ENCODE assay signal across 8 cellular contexts in the genomic region with DNA sequence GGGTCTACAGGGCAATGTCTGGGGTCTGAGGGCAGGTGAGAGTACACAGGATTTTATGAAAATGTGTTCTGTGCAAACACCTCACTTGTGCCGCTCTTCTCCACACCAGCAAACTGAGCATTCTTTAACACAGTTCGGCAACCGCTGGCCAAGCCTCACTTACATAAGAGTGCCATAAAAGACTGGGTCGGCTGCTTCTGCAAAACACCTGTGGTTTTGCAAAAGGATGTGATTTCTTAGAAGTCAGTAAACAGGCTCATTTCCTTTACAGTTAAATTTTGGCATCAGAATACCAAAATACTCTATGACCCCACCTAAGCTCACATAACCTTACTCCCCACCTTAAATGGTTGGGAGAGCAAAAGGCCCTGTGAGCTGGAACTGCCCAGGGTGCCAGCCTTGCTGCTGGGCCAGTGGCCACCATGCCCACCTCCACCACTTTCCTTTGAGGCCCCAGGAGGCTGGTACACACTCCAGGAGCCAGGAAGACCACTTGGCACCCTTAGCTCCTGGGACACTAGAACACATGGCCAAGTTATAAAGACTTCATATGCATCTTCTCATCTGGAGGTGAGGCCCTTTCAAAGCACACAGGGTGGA. TPM values are rescaled to one million over a fixed set of nuclear protein-coding genes. Genes with fewer than 3 reads are reported as not detected.
DNase-seq lines count a peak whose midpoint lies in the region; ATAC-seq and TF ChIP-seq lines count a peak whose summit lies in the region.

No MANE protein-coding gene starts in this region.

- no peak for TF ChIP-seq CTCF in neural progenitor cell (IDR thresholded peaks at IDR 0.05)

- H3K4me3 ChIP-seq in neural progenitor cell: no peak overlapping the region

- H3F3A ChIP-seq in neural progenitor cell (ENCODE audit: low read depth): peaks cover 22% of the 10 kb centered on the region

- H3K4me2 ChIP-seq in neural progenitor cell: peak overlapping the region; percentile 7

- no peak overlapping the region for H2AFZ ChIP-seq in neural progenitor cell (replicated peaks)

- H3K4me3 Mint-ChIP-seq in neural progenitor cell: no peak overlapping the region

- peaks cover 58% of the 10 kb centered on the region for H3K4me1 Mint-ChIP-seq in neural progenitor cell

- H3K27ac ChIP-seq in neural progenitor cell: no peak overlapping the region

- peaks cover 92% of the 10 kb centered on the region for H4K20me1 ChIP-seq in neural progenitor cell (ENCODE audit: low read depth)

- H3K9me3 ChIP-seq in neural progenitor cell (ENCODE audit: low read depth): no peaks in the 10 kb centered on the region

- H3K27me3 ChIP-seq in neural progenitor cell: no peaks in the 10 kb centered on the region

- H3K36me3 ChIP-seq in neural progenitor cell: no peaks in the 10 kb centered on the region

- peaks cover 95% of the 10 kb centered on the region for H3K79me2 ChIP-seq in neural progenitor cell (ENCODE audit: low read depth)

- peaks cover 12% of the 10 kb centered on the region for H3K36me3 Mint-ChIP-seq in neural progenitor cell

- peak; percentile 68 for DNase-seq in activated T-cell treated with anti-CD3 and anti-CD28 coated beads, Interleukin-2, amount 50 U/mL, for 1 hour
- DNase-seq in neural progenitor cell (ENCODE audit: low spot score) (no peak), HUDEP-2 (lab: John Stamatoyannopoulos, UW; ENCODE audit: unreplicated experiment in 76 of 76) (no peak), NCI-H146 treated with DMSO at 0.1 percent for 48 hours (lab: John Stamatoyannopoulos, UW; ENCODE audit: unreplicated experiment) (no peak), dedifferentiated amniotic fluid mesenchymal stem cell (ENCODE audit: extremely low spot score) (no peak), hypothalamus (lab: John Stamatoyannopoulos, UW) (no peak)

- H3K4me1 ChIP-seq in neural progenitor cell: peaks cover 59% of the 10 kb centered on the region

- no peak overlapping the region for H3K27ac Mint-ChIP-seq in neural progenitor cell

- no peak overlapping the region for H3K9ac ChIP-seq in neural progenitor cell

- H3K27me3 Mint-ChIP-seq in neural progenitor cell (ENCODE audit: insufficient read depth, low read depth): peaks cover 6% of the 10 kb centered on the region

- no peaks in the 10 kb centered on the region for H3K9me3 Mint-ChIP-seq in neural progenitor cell

- ATAC-seq in GM18907 (IDR thresholded peaks at IDR 0.05; ENCODE audit: unreplicated experiment) (peak; percentile 57), HG03064 (IDR thresholded peaks at IDR 0.05; ENCODE audit: low read depth, unreplicated experiment) (peak; percentile 49)

RNA-seq across cellular contexts. Expression of gene CAPZB, which starts 22.0 kb away (rescaled TPM):
- 134 and 198 TPM in 2 replicates for total RNA-seq in neural progenitor cell (ENCODE audit: low replicate concordance)
